13 cellular contexts compared by ENCODE assay signal in the genomic region with DNA sequence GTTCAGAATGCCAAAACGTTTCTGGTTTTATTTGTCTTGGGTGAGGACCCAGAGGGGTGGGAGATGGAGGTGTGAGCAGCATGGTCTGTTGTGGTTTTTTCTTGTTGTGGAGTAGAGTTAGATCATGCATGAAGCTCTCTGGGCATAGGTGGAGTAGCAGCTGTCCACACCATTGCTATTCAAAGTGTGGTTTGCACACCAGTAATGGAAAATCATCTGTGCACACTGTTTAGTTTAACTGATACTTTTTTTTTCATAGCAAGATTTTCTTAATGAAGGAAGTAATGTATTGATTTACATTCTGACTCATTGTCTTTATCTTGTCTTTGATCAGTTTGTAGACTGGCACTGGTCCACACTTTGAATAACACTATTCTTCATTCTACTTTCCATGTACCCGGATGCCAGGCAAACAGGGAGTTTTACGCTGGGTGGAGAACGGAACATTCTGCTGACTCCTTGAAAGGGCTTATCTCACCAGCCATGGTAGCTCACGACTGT. TPM values are rescaled to one million over a fixed set of nuclear protein-coding genes. Genes with fewer than 3 reads are reported as not detected.
DNase-seq lines count a peak whose midpoint lies in the region; ATAC-seq, FAIRE-seq and TF ChIP-seq lines count a peak whose summit lies in the region.
"Had no signal": no experiment of that assay in that cellular context is flagged by ENCODE, and none has a peak within 500 bp of the region (broad histone marks: within the 10 kb centered on the region; RNA-seq: fewer than 3 reads in every experiment).

No MANE protein-coding gene starts in this region.

- no peaks in the 10 kb centered on the region for H3K9me3 Mint-ChIP-seq in activated CD4-positive, alpha-beta T cell treated with anti-CD3 and anti-CD28 coated beads, Interleukin-2, amount 10 ng/mL, durations not matched to agents 24 days and 14 days
- H3K9me3 Mint-ChIP-seq: T-helper 1 cell treated with Interleukin-12 subunit alpha and Interleukin-12 subunit beta and Interleukin-4 antibody, amounts not matched to agents 30 μg/mL and 1 μg/mL, for 36 hours had no signal

- 77 to 84% (median 81%) methylated on average over 5 of the region's 5 CpGs for WGBS in psoas muscle, 3 donors

- no peak for TF ChIP-seq CTCF in psoas muscle (IDR thresholded peaks at IDR 0.05)

- H3K36me3 Mint-ChIP-seq in activated CD4-positive, alpha-beta T cell treated with anti-CD3 and anti-CD28 coated beads, Interleukin-2, amount 10 ng/mL, durations not matched to agents 24 days and 14 days (ENCODE audit: low read depth) = peaks cover 69% of the 10 kb centered on the region

- H3K4me3 ChIP-seq in psoas muscle = no peak overlapping the region
- H3K4me3 ChIP-seq: A549, smooth muscle cell had no signal

- no peak for FAIRE-seq in HTR-8/SVneo (lab: Jason Lieb, UNC)
- FAIRE-seq: A549, G401.6 had no signal

- no peaks in the 10 kb centered on the region for H3K27me3 Mint-ChIP-seq in activated CD4-positive, alpha-beta T cell treated with anti-CD3 and anti-CD28 coated beads, Interleukin-2, amount 10 ng/mL, durations not matched to agents 24 days and 14 days

- H3K4me1 ChIP-seq in psoas muscle = no peaks in the 10 kb centered on the region
- H3K4me1 ChIP-seq: A549 had no signal

- intact Hi-C loops in activated CD4-positive, alpha-beta T cell treated with anti-CD3 and anti-CD28 coated beads, Interleukin-2, amount 10 ng/mL, durations not matched to agents 24 days and 14 days (cut with micrococcal nuclease) = no loop called here
- intact Hi-C loops in psoas muscle (cut with DNase I) = no loop called here

- no peaks in the 10 kb centered on the region for H3K9me3 ChIP-seq in psoas muscle
- H3K9me3 ChIP-seq: A549 had no signal

- no peak for DNase-seq in activated CD4-positive, alpha-beta T cell treated with anti-CD3 and anti-CD28 coated beads, Interleukin-2, amount 10 ng/mL, durations not matched to agents 24 days and 14 days
- DNase-seq in activated CD4-positive, alpha-beta T cell treated with anti-CD3 and anti-CD28 coated beads for 4 hours = no peak
- DNase-seq in HT-29 (ENCODE audit: low spot score) (peak; percentile 96), amniotic epithelial cell (ENCODE audit: low read depth) (peak; percentile 25), pulmonary artery endothelial cell (ENCODE audit: low read depth, low spot score) (peak; percentile 8), HTR-8/SVneo (ENCODE audit: insufficient read length, low spot score) (no peak), psoas muscle (no peak), OCI-M2 (lab: John Stamatoyannopoulos, UW; ENCODE audit: unreplicated experiment) (no peak)
- DNase-seq: hippocampal formation had no signal

- H3K27ac Mint-ChIP-seq in activated CD4-positive, alpha-beta T cell treated with anti-CD3 and anti-CD28 coated beads, Interleukin-2, amount 10 ng/mL, durations not matched to agents 24 days and 14 days = peak overlapping the region; percentile 62
- H3K27ac Mint-ChIP-seq: T-helper 1 cell treated with Interleukin-12 subunit alpha and Interleukin-12 subunit beta and Interleukin-4 antibody, amounts not matched to agents 30 μg/mL and 1 μg/mL, for 36 hours had no signal

- no peaks in the 10 kb centered on the region for H3K27me3 ChIP-seq in psoas muscle (ENCODE audit: insufficient read depth in 3 of 3, low read length in 2 of 3)

- peaks cover 39% of the 10 kb centered on the region for H3K4me1 Mint-ChIP-seq in activated CD4-positive, alpha-beta T cell treated with anti-CD3 and anti-CD28 coated beads, Interleukin-2, amount 10 ng/mL, durations not matched to agents 24 days and 14 days

- H3K27ac ChIP-seq in psoas muscle = no peak overlapping the region
- H3K27ac ChIP-seq: A549 had no signal

- ATAC-seq in psoas muscle = no peak
- ATAC-seq: A549 had no signal

- peaks cover 20 to 99% of the 10 kb centered on the region in 2 donors for H3K36me3 ChIP-seq in psoas muscle (ENCODE audit: insufficient read depth in 1 of 2, low read depth in 1 of 2)

- no peak overlapping the region for H3K4me3 Mint-ChIP-seq in activated CD4-positive, alpha-beta T cell treated with anti-CD3 and anti-CD28 coated beads, Interleukin-2, amount 10 ng/mL, durations not matched to agents 24 days and 14 days
- H3K4me3 Mint-ChIP-seq: T-helper 1 cell treated with Interleukin-12 subunit alpha and Interleukin-12 subunit beta and Interleukin-4 antibody, amounts not matched to agents 30 μg/mL and 1 μg/mL, for 36 hours had no signal

RNA-seq across cellular contexts. Expression of a gene that starts 50.7 kb away (rescaled TPM):
- 48.8 and 54.2 TPM in 2 replicates for total RNA-seq in activated CD4-positive, alpha-beta T cell treated with anti-CD3 and anti-CD28 coated beads, Interleukin-2, amount 10 ng/mL, durations not matched to agents 24 days and 14 days
- total RNA-seq in HT-29 (2014; rRNA removed; shearing (Covaris generic)) = 6.5 and 7.3 TPM in 2 replicates
- total RNA-seq in pulmonary artery endothelial cell (8.1 and 8.6 TPM in 2 replicates), psoas muscle (10 to 100 TPM; 15.3 to 30.8 (median 17.8) TPM)
- 10 to 100 TPM in 1 of 3 donors, 1 to 10 TPM in 2; 6.9 to 13.5 (median 9.3) TPM for polyA plus RNA-seq in psoas muscle

Comparison
In these comparisons a context has a peak if more than half of its experiments do, and no peak if none do; other contexts are left out.
1. DNase-seq: peak in HT-29 (single experiment), amniotic epithelial cell (single experiment) and pulmonary artery endothelial cell (single experiment); none in activated CD4-positive, alpha-beta T cell treated with anti-CD3 and anti-CD28 coated beads, Interleukin-2, amount 10 ng/mL, durations not matched to agents 24 days and 14 days (single experiment), activated CD4-positive, alpha-beta T cell treated with anti-CD3 and anti-CD28 coated beads for 4 hours (0 of 2), HTR-8/SVneo (single experiment), psoas muscle (0 of 2) and OCI-M2 (single experiment).